In the genomic region with DNA sequence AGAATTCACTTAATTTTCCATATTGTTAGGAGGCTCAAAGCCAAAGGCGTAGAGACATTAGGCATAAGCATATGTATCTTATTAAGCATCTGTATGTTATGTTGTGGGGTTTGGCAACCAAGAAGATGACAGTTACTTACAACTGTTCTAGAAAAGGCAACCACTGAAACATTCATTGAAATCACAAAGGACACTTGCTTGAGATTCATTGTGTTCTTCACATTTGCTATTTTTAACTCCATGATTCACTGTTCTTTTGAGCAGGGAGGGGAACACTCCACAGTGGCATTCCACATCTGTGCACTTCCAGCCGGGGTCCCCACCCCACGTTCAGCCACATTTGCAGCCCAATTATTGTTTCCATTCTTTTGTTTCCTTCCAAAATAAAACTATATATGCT, we compare ENCODE assay signal across 10 cellular contexts.
A peak's percentile ranks its signal among the peaks of the same experiment; 100 is the strongest.
DNase-seq lines count a peak whose midpoint lies in the region; ATAC-seq lines count a peak whose summit lies in the region.
"Had no signal": no experiment of that assay in that cellular context is flagged by ENCODE, and none has a peak within 500 bp of the region (broad histone marks: within the 10 kb centered on the region; RNA-seq: fewer than 3 reads in every experiment).

No MANE protein-coding gene starts in this region.

- DNase-seq in astrocyte of the hippocampus (ENCODE audit: low read depth, low spot score) = peak; percentile 39
- peak; percentile 48 for DNase-seq in midbrain (lab: John Stamatoyannopoulos, UW)
- no peak for DNase-seq in stimulated activated naive CD4-positive, alpha-beta T cell treated with Interleukin-2 at 50 U/mL for 16 hours (lab: John Stamatoyannopoulos, UW)
- DNase-seq in SHP77 treated with DMSO at 0.1 percent for 48 hours (lab: John Stamatoyannopoulos, UW) = no peak
- DNase-seq: activated effector memory CD4-positive, alpha-beta T cell treated with anti-CD3 and anti-CD28 coated beads, Interleukin-2, amount 50 U/mL, for 16 hours; sigmoid colon had no signal

- peak; percentile 28 for ATAC-seq in GM18867 (IDR thresholded peaks at IDR 0.05; ENCODE audit: unreplicated experiment)
- peak; percentile 19 for ATAC-seq in HG03460 (IDR thresholded peaks at IDR 0.05; ENCODE audit: unreplicated experiment)
- no peak for ATAC-seq in HG03025 (IDR thresholded peaks at IDR 0.05; ENCODE audit: low FRiP score, unreplicated experiment)
- no peak for ATAC-seq in HG03457 (IDR thresholded peaks at IDR 0.05; ENCODE audit: unreplicated experiment)

Comparison
In these comparisons a context has a peak if more than half of its experiments do, and no peak if none do; other contexts are left out.
1. ATAC-seq: peak in GM18867 (single experiment) and HG03460 (single experiment); none in HG03025 (single experiment) and HG03457 (single experiment).
2. DNase-seq: peak in astrocyte of the hippocampus (single experiment) and midbrain (single experiment); none in stimulated activated naive CD4-positive, alpha-beta T cell treated with Interleukin-2 at 50 U/mL for 16 hours (single experiment) and SHP77 treated with DMSO at 0.1 percent for 48 hours (single experiment).